9 cellular contexts compared by ENCODE assay signal in genomic region chr20:34514897-34515483, GRCh38. TPM values are rescaled to one million over a fixed set of nuclear protein-coding genes. Genes with fewer than 3 reads are reported as not detected.
DNase-seq lines count a peak whose midpoint lies in the region; ATAC-seq, FAIRE-seq and TF ChIP-seq lines count a peak whose summit lies in the region.
"Had no signal": no experiment of that assay in that cellular context is flagged by ENCODE, and none has a peak within 500 bp of the region (broad histone marks: within the 10 kb centered on the region; RNA-seq: fewer than 3 reads in every experiment).

No MANE protein-coding gene starts in this region.

- peaks cover 0 to 34% (median 7%) of the 10 kb centered on the region in 3 donors for H3K36me3 Mint-ChIP-seq in CD8-positive, alpha-beta memory T cell
- H3K36me3 Mint-ChIP-seq in endothelial cell (ENCODE audit: low read depth, unreplicated experiment): peaks cover 10% of the 10 kb centered on the region

- H3K36me3 ChIP-seq in CD8-positive, alpha-beta memory T cell (ENCODE audit: insufficient read depth, low read length): no peaks in the 10 kb centered on the region
- H3K36me3 ChIP-seq in NT2/D1 (ENCODE audit: insufficient read depth, insufficient read length, low read length) (peaks cover 41% of the 10 kb centered on the region), neutrophil (peaks cover 25% of the 10 kb centered on the region)

- in situ Hi-C loops in G401 (cut with HindIII; ENCODE audit: low sequenced_read_pairs): no loop called here

- H3K4me3 Mint-ChIP-seq in CD8-positive, alpha-beta memory T cell: peak overlapping the region; percentile 94 to 100 (median 99)
- peak overlapping the region; percentile 99 for H3K4me3 Mint-ChIP-seq in endothelial cell (ENCODE audit: unreplicated experiment)

- POLR2A ChIA-PET in CD8-positive, alpha-beta memory T cell (lab: Charles Lee): interaction anchor here (1.1 to 1.9 kb wide), 4 partner anchors 43 to 212 kb away, joined by 3 to 8 read pairs (median 6); partner anchors contain the start of genes AHCY, ITCH and MAP1LC3A

- H3K4me1 Mint-ChIP-seq in CD8-positive, alpha-beta memory T cell: peaks cover 44 to 71% (median 66%) of the 10 kb centered on the region in 3 donors
- H3K4me1 Mint-ChIP-seq in endothelial cell (ENCODE audit: unreplicated experiment): peaks cover 27% of the 10 kb centered on the region

- H3K27ac Mint-ChIP-seq in CD8-positive, alpha-beta memory T cell: peak overlapping the region; percentile 89 to 100 (median 96)
- H3K27ac Mint-ChIP-seq in endothelial cell (ENCODE audit: unreplicated experiment): peak overlapping the region; percentile 20

- H3K27me3 ChIP-seq in CD8-positive, alpha-beta memory T cell (ENCODE audit: insufficient read depth, low read length, poor library complexity, severe bottlenecking): no peaks in the 10 kb centered on the region
- H3K27me3 ChIP-seq in NT2/D1 (ENCODE audit: insufficient read depth, insufficient read length) (no peaks in the 10 kb centered on the region), neutrophil (no peaks in the 10 kb centered on the region)

- peak overlapping the region; percentile 73 for H3K27ac ChIP-seq in CD8-positive, alpha-beta memory T cell (ENCODE audit: low read depth, low read length)
- peak overlapping the region; percentile 10 for H3K27ac ChIP-seq in neutrophil

- no peaks in the 10 kb centered on the region for H3K9me3 Mint-ChIP-seq in CD8-positive, alpha-beta memory T cell
- H3K9me3 Mint-ChIP-seq in endothelial cell (ENCODE audit: unreplicated experiment): no peaks in the 10 kb centered on the region

- TF ChIP-seq CTCF in endothelial cell (IDR thresholded peaks at IDR 0.05; ENCODE audit: unreplicated experiment) (no peak), neutrophil (IDR thresholded peaks at IDR 0.05) (no peak)

- no peaks in the 10 kb centered on the region for H3K27me3 Mint-ChIP-seq in CD8-positive, alpha-beta memory T cell
- H3K27me3 Mint-ChIP-seq in endothelial cell (ENCODE audit: unreplicated experiment): peaks cover 11% of the 10 kb centered on the region

- H3K4me3 ChIP-seq in CD8-positive, alpha-beta memory T cell (ENCODE audit: low read length): peak overlapping the region; percentile 85
- peak overlapping the region; percentile 70 for H3K4me3 ChIP-seq in NT2/D1 (ENCODE audit: insufficient read length, low read depth)
- H3K4me3 ChIP-seq in neutrophil (ENCODE audit: low read depth in 1 of 2, low read length in 1 of 2): peak overlapping the region; percentile 84 to 89

- H3K9me3 ChIP-seq in CD8-positive, alpha-beta memory T cell (ENCODE audit: low read length): no peaks in the 10 kb centered on the region
- H3K9me3 ChIP-seq in NT2/D1 (ENCODE audit: insufficient read depth, low read length) (no peaks in the 10 kb centered on the region), neutrophil (no peaks in the 10 kb centered on the region)

- H3K9ac ChIP-seq in NT2/D1 (ENCODE audit: insufficient read length, low read depth): peak overlapping the region; percentile 91

- DNase-seq in CD8-positive, alpha-beta memory T cell: no peak
- DNase-seq in NT2/D1 (ENCODE audit: low read depth, low spot score): no peak
- DNase-seq in endothelial cell (ENCODE audit: low spot score): no peak
- no peak for DNase-seq in frontal cortex (ENCODE audit: low spot score in 2 of 2)
- DNase-seq in G401 (ENCODE audit: low spot score): no peak
- DNase-seq in NCI-H2196 treated with DMSO at 0.1 percent for 48 hours (lab: John Stamatoyannopoulos, UW; ENCODE audit: unreplicated experiment): no peak

- no peak for ATAC-seq in GM19324 (IDR thresholded peaks at IDR 0.05; ENCODE audit: low FRiP score, unreplicated experiment)

- FAIRE-seq in frontal cortex (lab: Jason Lieb, UNC): no peak
- FAIRE-seq: islet of Langerhans had no signal

- peaks cover 24% of the 10 kb centered on the region for H3K4me1 ChIP-seq in CD8-positive, alpha-beta memory T cell (ENCODE audit: insufficient read depth, low read length)
- H3K4me1 ChIP-seq in NT2/D1 (ENCODE audit: insufficient read depth, insufficient read length) (no peaks in the 10 kb centered on the region), neutrophil (ENCODE audit: control insufficient read depth in 1 of 2, insufficient read depth in 1 of 2, low read depth in 1 of 2, low read length in 1 of 2) (peaks cover 17 to 19% of the 10 kb centered on the region in 2 experiments)

- CTCF ChIA-PET in CD8-positive, alpha-beta memory T cell (lab: Charles Lee): interaction anchor here (0.9 to 3.6 kb wide), 6 partner anchors 23 to 203 kb away, joined by 3 to 29 read pairs (median 4); no protein-coding TSS in a partner anchor

RNA-seq across cellular contexts. Expression of gene DYNLRB1, which starts 1.2 kb away (rescaled TPM):
- total RNA-seq in CD8-positive, alpha-beta memory T cell: 10 to 100 TPM; 81.1 to 81.2 TPM
- 315 TPM for polyA plus RNA-seq in CD8-positive, alpha-beta memory T cell
- total RNA-seq in endothelial cell (ENCODE audit: unreplicated experiment): 96.8 TPM
- 50.1 TPM for total RNA-seq in frontal cortex
- 58.9 and 82.5 TPM in 2 replicates for total RNA-seq in G401 (2014; rRNA removed; shearing (Covaris generic))

RNA-seq across cellular contexts. Expression of gene MAP1LC3A, which starts 43.5 kb away (rescaled TPM):
- total RNA-seq in CD8-positive, alpha-beta memory T cell: 1 to 10 TPM; 1.5 to 1.7 TPM
- 8.5 TPM for polyA plus RNA-seq in CD8-positive, alpha-beta memory T cell
- total RNA-seq in endothelial cell (ENCODE audit: unreplicated experiment): 33.6 TPM
- 43.2 TPM for total RNA-seq in frontal cortex
- total RNA-seq in G401 (2014; rRNA removed; shearing (Covaris generic)): 0.37 TPM in 1 of 2 replicates, not detected in the other

Comparison
In these comparisons a context has a peak if more than half of its experiments do, and no peak if none do; other contexts are left out.
1. RNA of gene MAP1LC3A, which starts 43.5 kb away (total RNA-seq): 43.2 TPM in frontal cortex (single experiment) and 33.6 TPM in endothelial cell (single experiment); 1.5 to 1.7 TPM in CD8-positive, alpha-beta memory T cell and 0.37 TPM in G401; every median in the first group is over 10 times any median in the second.
2. Peak in every context shown above with its lines, with median percentiles within 50 percentile points of each other: H3K4me3 ChIP-seq.